ENCODE assay signal across 8 cellular contexts in the genomic region with DNA sequence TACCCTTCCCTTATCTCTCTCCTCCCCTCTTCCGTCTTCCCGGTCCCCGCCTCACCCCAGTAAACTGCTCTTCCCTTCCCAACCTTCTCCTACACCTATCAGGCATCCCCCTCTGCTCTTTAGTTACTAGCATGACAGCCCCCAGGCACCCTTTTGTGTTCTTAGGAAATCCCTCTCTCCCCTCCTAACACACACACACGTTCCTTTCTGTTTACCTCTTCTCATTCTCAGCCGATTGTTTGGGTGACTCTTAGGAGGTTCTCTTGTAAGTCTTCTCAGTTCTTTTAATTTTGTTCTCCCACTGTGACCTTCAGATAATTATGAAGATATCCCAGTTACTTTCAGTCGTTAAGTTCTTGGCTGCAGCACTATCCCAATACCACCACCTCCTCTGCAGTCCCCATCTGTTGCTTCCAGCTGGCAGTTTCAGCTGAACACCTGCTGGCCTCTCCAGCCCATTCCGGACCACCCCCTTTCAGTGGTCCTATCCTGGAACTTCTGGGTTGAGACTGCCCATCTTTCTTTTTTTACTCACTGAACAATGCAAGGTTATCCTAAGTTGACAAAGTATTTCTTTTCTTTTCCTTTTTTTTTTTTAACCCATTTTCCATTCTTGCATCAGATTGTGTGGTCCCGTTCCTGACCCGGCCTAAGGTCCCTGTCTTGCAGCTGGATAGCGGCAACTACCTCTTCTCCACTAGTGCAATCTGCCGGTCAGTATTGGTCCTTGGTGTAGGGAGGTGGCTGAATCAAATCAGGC. TPM values are rescaled to one million over a fixed set of nuclear protein-coding genes. Genes with fewer than 3 reads are reported as not detected.
A peak's percentile ranks its signal among the peaks of the same experiment; 100 is the strongest.
DNase-seq lines count a peak whose midpoint lies in the region; ATAC-seq, FAIRE-seq and TF ChIP-seq lines count a peak whose summit lies in the region.

No MANE protein-coding gene starts in this region.

- no peak overlapping the region for H2AFZ ChIP-seq in HepG2 (ENCODE audit: low read length)

- H3K4me3 ChIP-seq in A549 (peak overlapping the region; percentile 79), HEK293 (ENCODE audit: low read depth, low read length) (peak overlapping the region; percentile 91), adrenal gland (peak overlapping the region in 3 of 4 donors; percentile 1 to 75 (median 52)), HepG2 (replicated peaks in 1 of 3; ENCODE audit: insufficient read depth in 1 of 3, low read depth in 2 of 3, low read length in 3 of 3) (peak overlapping the region; percentile 95 to 97 (median 96))

- H3K27me3 Mint-ChIP-seq in type B pancreatic cell = no peaks in the 10 kb centered on the region

- TF ChIP-seq CTCF in A549 (IDR thresholded peaks at IDR 0.05) = no peak
- no peak for TF ChIP-seq CTCF in HEK293 (tag by site-specific recombination; IDR thresholded peaks at IDR 0.05)
- no peak for TF ChIP-seq CTCF in adrenal gland (IDR thresholded peaks at IDR 0.05)
- no peak for TF ChIP-seq CTCF in HepG2 (CRISPR knock-in tag; IDR thresholded peaks at IDR 0.05)
- no peak for TF ChIP-seq CTCF in type B pancreatic cell (conservative IDR thresholded peaks at IDR 0.05)

- FAIRE-seq in A549 (lab: Jason Lieb, UNC) = no peak
- FAIRE-seq in HepG2 (lab: Jason Lieb, UNC) = no peak

- H3K27ac ChIP-seq in A549 (peak overlapping the region; percentile 94 to 99), HEK293 (ENCODE audit: extremely low read depth, low read depth, low read length) (peak overlapping the region; percentile 87), adrenal gland (peak overlapping the region in 3 of 5 donors; percentile 48 to 91 (median 51)), HepG2 (ENCODE audit: extremely low read length, insufficient read depth, low read length) (peak overlapping the region; percentile 62)

- H4K20me1 ChIP-seq in HepG2 (ENCODE audit: insufficient read depth, low read length) = peaks cover 8% of the 10 kb centered on the region

- TF ChIP-seq RAD21 in A549 (conservative IDR thresholded peaks at IDR 0.05 in 1 of 2, IDR thresholded peaks at IDR 0.05 in 1 of 2) = no peak
- TF ChIP-seq RAD21 in HepG2 (CRISPR knock-in tag; IDR thresholded peaks at IDR 0.05) = no peak

- H3K4me1 Mint-ChIP-seq in type B pancreatic cell (ENCODE audit: unreplicated experiment) = peaks cover 13% of the 10 kb centered on the region

- ATAC-seq in A549 = peak; percentile 20 to 38; a peak in 3 of 6 replicates
- ATAC-seq in HepG2 = peak; percentile 19; the same call in 1 of the 3 replicates
- ATAC-seq in HG03175 (IDR thresholded peaks at IDR 0.05; ENCODE audit: unreplicated experiment) = no peak

- H3K9me3 ChIP-seq in A549 = no peaks in the 10 kb centered on the region
- no peaks in the 10 kb centered on the region for H3K9me3 ChIP-seq in HEK293 (ENCODE audit: control insufficient read depth, insufficient read depth, low read depth, low read length)
- no peaks in the 10 kb centered on the region for H3K9me3 ChIP-seq in adrenal gland (replicated peaks in 1 of 3)
- H3K9me3 ChIP-seq in HepG2 (ENCODE audit: low read length) = no peaks in the 10 kb centered on the region

- DNase-seq in A549 (ENCODE audit: low read depth in 1 of 2, low spot score in 1 of 2) = no peak
- DNase-seq in adrenal gland = no peak
- no peak for DNase-seq in HepG2 (ENCODE audit: low spot score)
- no peak for DNase-seq in type B pancreatic cell (ENCODE audit: extremely low spot score, unreplicated experiment)
- DNase-seq in epidermal melanocyte (ENCODE audit: insufficient read length, low spot score) = no peak
- DNase-seq in GF-D8 (lab: John Stamatoyannopoulos, UW) = no peak

- H3K4me1 ChIP-seq in A549 (peaks cover 12% of the 10 kb centered on the region), HEK293 (ENCODE audit: control insufficient read depth, insufficient read depth, low read length) (no peaks in the 10 kb centered on the region), adrenal gland (replicated peaks in 1 of 2) (peaks cover 10 to 11% of the 10 kb centered on the region in 2 donors), HepG2 (ENCODE audit: insufficient read depth, low read length) (peaks cover 23% of the 10 kb centered on the region)

- in situ Hi-C loops in HepG2 (cut with HindIII; ENCODE audit: extremely low pct_ligation_motif_present, low pct_unique_long_range_greater_than_20kb) = no loop called here

- WGBS in A549 (ENCODE audit: missing lambda C conversion rate) = 10% methylated on average over 11 of the region's 11 CpGs
- 22 to 27% (median 25%) methylated on average over 11 of the region's 11 CpGs for WGBS in adrenal gland, 4 donors
- WGBS in HepG2 (ENCODE audit: low lambda C conversion rate) = 4% methylated on average over 11 of the region's 11 CpGs

- no TSS peak for BruUV-seq in HepG2 (replicated peaks; lab: Mats Ljungman, UMichigan)

- POLR2A ChIA-PET in A549 (lab: Yijun Ruan, JAX) (no interaction called here), HEK293 (lab: Yijun Ruan, JAX) (interaction anchor here (0.7 to 1.9 kb wide), 2 partner anchors 9 kb away, joined by 3 to 8 read pairs; no protein-coding TSS in a partner anchor), HepG2 (lab: Yijun Ruan, JAX) (interaction anchor here (1.0 to 3.4 kb wide), 3 partner anchors 28 to 87 kb away, joined by 3 to 15 read pairs (median 3); a partner anchor contains a TSS)

- H3K79me2 ChIP-seq in HepG2 (ENCODE audit: insufficient read depth, low read length) = peaks cover 23% of the 10 kb centered on the region

- CTCF ChIA-PET in A549 (lab: Yijun Ruan, JAX) = interaction anchor here (1.0 to 1.8 kb wide), 3 partner anchors 18 to 30 kb away, joined by 3 to 6 read pairs (median 4); no protein-coding TSS in a partner anchor
- CTCF ChIA-PET in HEK293 (lab: Yijun Ruan, JAX) = interaction anchor here (0.5 to 0.8 kb wide), 2 partner anchors 26 to 364 kb away, joined by 3 to 7 read pairs; no protein-coding TSS in a partner anchor
- CTCF ChIA-PET in HepG2 (lab: Yijun Ruan, JAX; ENCODE audit: low intra/inter-chr PET ratio, low total read pairs) = no interaction called here

- H3K4me3 Mint-ChIP-seq in type B pancreatic cell = peak overlapping the region; percentile 100

- H3K4me2 ChIP-seq in A549 (peak overlapping the region; percentile 95), HepG2 (ENCODE audit: low read depth, low read length) (peak overlapping the region; percentile 93)

- H3K9me3 Mint-ChIP-seq in type B pancreatic cell = no peaks in the 10 kb centered on the region

- H3K27ac Mint-ChIP-seq in type B pancreatic cell = peak overlapping the region; percentile 92

- H3K9ac ChIP-seq in HepG2 (ENCODE audit: insufficient read depth, low read depth, low read length) = peak overlapping the region; percentile 92

- H3K27me3 ChIP-seq in adrenal gland (no peaks in the 10 kb centered on the region), HepG2 (ENCODE audit: control insufficient read depth in 1 of 2, insufficient read depth in 2 of 2, low read length in 2 of 2) (peaks cover 0 to 4% of the 10 kb centered on the region in 2 experiments; a peak in 1 of 5 replicates)

- TF ChIP-seq EP300 in A549 (IDR thresholded peaks at IDR 0.05) (no peak), HepG2 (IDR thresholded peaks at IDR 0.05; ENCODE audit: low read depth in 2 of 2, low read length in 2 of 2) (no peak), HepG2 (CRISPR knock-in tag; IDR thresholded peaks at IDR 0.05; ENCODE audit: borderline replicate concordance) (no peak)

- peaks cover 24% of the 10 kb centered on the region for H3K36me3 Mint-ChIP-seq in type B pancreatic cell

- peaks cover 24 to 40% of the 10 kb centered on the region in 2 experiments for H3K36me3 ChIP-seq in HEK293 (ENCODE audit: control insufficient read depth in 2 of 2, insufficient read depth in 1 of 2, low read length in 2 of 2)
- H3K36me3 ChIP-seq in adrenal gland (replicated peaks in 1 of 2) = peaks cover 0 to 28% of the 10 kb centered on the region in 2 donors
- peaks cover 19 to 37% of the 10 kb centered on the region in 2 experiments for H3K36me3 ChIP-seq in HepG2 (replicated peaks in 1 of 2; ENCODE audit: control insufficient read depth in 1 of 2, insufficient read depth in 2 of 2, low read length in 2 of 2)

- no peak for TF ChIP-seq POLR2A in A549 (IDR thresholded peaks at IDR 0.05; ENCODE audit: low read length)
- no peak for TF ChIP-seq POLR2A in adrenal gland (IDR thresholded peaks at IDR 0.05)
- TF ChIP-seq POLR2A in HepG2 (IDR thresholded peaks at IDR 0.05; ENCODE audit: insufficient read depth in 1 of 2, low read depth in 2 of 2, low read length in 2 of 2) = no peak

- intact Hi-C loops in adrenal gland (cut with DNase I) = no loop called here
- intact Hi-C loops in HepG2 (cut with micrococcal nuclease; ENCODE audit: unreplicated experiment) = no loop called here

RNA-seq across cellular contexts. Expression of a gene that starts 0.7 kb away (rescaled TPM):
- polyA plus RNA-seq in A549 (2011; rRNA removed) = 372 and 406 TPM in 2 replicates
- polyA plus RNA-seq in A549 (2012; cell fraction: cytosol; rRNA removed) = 236 and 247 TPM in 2 replicates
- polyA plus RNA-seq in A549 (2012; cell fraction: nucleus; rRNA removed) = 504 and 527 TPM in 2 replicates
- polyA plus RNA-seq in A549 (2017; fragmentation: RNase III; extraction: RNeasy Plus Mini Kit Qiagen cat#74134 plus additional on column Dnase treatment) = 209 to 230 TPM (median 227 TPM) in 3 replicates
- 428 and 497 TPM in 2 replicates for polyA minus RNA-seq in A549 (2011; rRNA and poly(A)+ RNA removed)
- total RNA-seq in adrenal gland = 100 to 1,000 TPM in 4 of 8 donors, 10 to 100 TPM in 4; 38.3 to 182 (median 116) TPM
- polyA plus RNA-seq in adrenal gland = 100 to 1,000 TPM; 114 to 210 (median 143) TPM
- 177 and 181 TPM in 2 replicates for total RNA-seq in HepG2 (2016; rRNA removed; fragmentation: Illumina TruSeq; extraction: Trizol)
- total RNA-seq in HepG2 (2016; cell fraction: cytosol; rRNA removed; fragmentation: Illumina TruSeq; extraction: Trizol; ENCODE audit: low read depth) = 69.2 and 77.6 TPM in 2 replicates
- 178 and 182 TPM in 2 replicates for total RNA-seq in HepG2 (2016; cell fraction: insoluble cytoplasmic fraction; rRNA removed; fragmentation: Illumina TruSeq; extraction: Trizol)
- 116 and 124 TPM in 2 replicates for total RNA-seq in HepG2 (2016; cell fraction: membrane; rRNA removed; fragmentation: Illumina TruSeq; extraction: Trizol)
- total RNA-seq in HepG2 (2016; cell fraction: nucleus; rRNA removed; fragmentation: Illumina TruSeq; extraction: Trizol) = 147 and 177 TPM in 2 replicates
- 115 and 167 TPM in 2 replicates for polyA plus RNA-seq in HepG2 (2011; rRNA removed)
- 90.1 and 98.7 TPM in 2 replicates for polyA plus RNA-seq in HepG2 (2011; cell fraction: cytosol; rRNA removed)
- 450 and 538 TPM in 2 replicates for polyA plus RNA-seq in HepG2 (2011; cell fraction: nucleus; rRNA removed)
- 160 and 209 TPM in 2 replicates for polyA plus RNA-seq in HepG2 (2012)
- polyA plus RNA-seq in HepG2 (2016; cell fraction: cytosol; fragmentation: Illumina TruSeq; extraction: Trizol; ENCODE audit: low read depth) = 68.2 and 75.1 TPM in 2 replicates
- polyA plus RNA-seq in HepG2 (2016; cell fraction: insoluble cytoplasmic fraction; fragmentation: Illumina TruSeq; extraction: Trizol; ENCODE audit: low read depth) = 150 and 162 TPM in 2 replicates
- 87.9 and 114 TPM in 2 replicates for polyA plus RNA-seq in HepG2 (2016; cell fraction: membrane; fragmentation: Illumina TruSeq; extraction: Trizol; ENCODE audit: low read depth)
- 239 and 240 TPM in 2 replicates for polyA plus RNA-seq in HepG2 (2016; cell fraction: nucleus; fragmentation: Illumina TruSeq; extraction: Trizol; ENCODE audit: insufficient read depth, low read depth)
- polyA minus RNA-seq in HepG2 (2011; rRNA and poly(A)+ RNA removed; ENCODE audit: low replicate concordance) = 242 and 269 TPM in 2 replicates
- 76.3 and 117 TPM in 2 replicates for polyA minus RNA-seq in HepG2 (2011; cell fraction: cytosol; rRNA and poly(A)+ RNA removed)
- 213 and 244 TPM in 2 replicates for polyA minus RNA-seq in HepG2 (2011; cell fraction: nucleus; rRNA and poly(A)+ RNA removed)
- total RNA-seq in type B pancreatic cell (ENCODE audit: low replicate concordance) = 200 and 211 TPM in 2 replicates

RNA-seq across cellular contexts. Expression of a gene that starts 8.9 kb away (rescaled TPM):
- polyA plus RNA-seq in A549 (2011; rRNA removed) (0.25 and 0.50 TPM in 2 replicates), A549 (2017; fragmentation: RNase III; extraction: RNeasy Plus Mini Kit Qiagen cat#74134 plus additional on column Dnase treatment) (0.20 to 0.29 TPM in 2 of 3 replicates, not detected in the other), adrenal gland (10 to 100 TPM in 2 of 3 donors, 1 to 10 TPM in 1; 4.1 to 46.4 (median 19.4) TPM), HepG2 (2011; rRNA removed) (0.95 and 1.2 TPM in 2 replicates)
- 0.23 and 0.24 TPM in 2 replicates for polyA plus RNA-seq in A549 (2012; cell fraction: cytosol; rRNA removed)
- 0.62 and 0.77 TPM in 2 replicates for polyA plus RNA-seq in A549 (2012; cell fraction: nucleus; rRNA removed)
- not detected in 2 replicates for polyA minus RNA-seq in A549 (2011; rRNA and poly(A)+ RNA removed)
- total RNA-seq in adrenal gland (10 to 100 TPM in 7 of 8 donors, 1 to 10 TPM in 1; 7.5 to 39.4 (median 16.8) TPM), HepG2 (2016; rRNA removed; fragmentation: Illumina TruSeq; extraction: Trizol) (0.18 TPM in 1 of 2 replicates, not detected in the other), type B pancreatic cell (ENCODE audit: low replicate concordance) (0.52 and 1.8 TPM in 2 replicates)
- not detected in 2 replicates for total RNA-seq in HepG2 (2016; cell fraction: cytosol; rRNA removed; fragmentation: Illumina TruSeq; extraction: Trizol; ENCODE audit: low read depth)
- 0.32 TPM in 1 of 2 replicates, not detected in the other for total RNA-seq in HepG2 (2016; cell fraction: insoluble cytoplasmic fraction; rRNA removed; fragmentation: Illumina TruSeq; extraction: Trizol)
- not detected in 2 replicates for total RNA-seq in HepG2 (2016; cell fraction: membrane; rRNA removed; fragmentation: Illumina TruSeq; extraction: Trizol)
- not detected in 2 replicates for total RNA-seq in HepG2 (2016; cell fraction: nucleus; rRNA removed; fragmentation: Illumina TruSeq; extraction: Trizol)
- 0.33 and 0.40 TPM in 2 replicates for polyA plus RNA-seq in HepG2 (2011; cell fraction: cytosol; rRNA removed)
- polyA plus RNA-seq in HepG2 (2011; cell fraction: nucleus; rRNA removed) = 3.1 and 5.5 TPM in 2 replicates
- polyA plus RNA-seq in HepG2 (2012) = 0.39 and 0.55 TPM in 2 replicates
- polyA plus RNA-seq in HepG2 (2016; cell fraction: cytosol; fragmentation: Illumina TruSeq; extraction: Trizol; ENCODE audit: low read depth) = not detected in 2 replicates
- polyA plus RNA-seq in HepG2 (2016; cell fraction: insoluble cytoplasmic fraction; fragmentation: Illumina TruSeq; extraction: Trizol; ENCODE audit: low read depth) = 0.17 TPM in 1 of 2 replicates, not detected in the other
- 0.15 TPM in 1 of 2 replicates, not detected in the other for polyA plus RNA-seq in HepG2 (2016; cell fraction: membrane; fragmentation: Illumina TruSeq; extraction: Trizol; ENCODE audit: low read depth)
- 0.51 and 0.87 TPM in 2 replicates for polyA plus RNA-seq in HepG2 (2016; cell fraction: nucleus; fragmentation: Illumina TruSeq; extraction: Trizol; ENCODE audit: insufficient read depth, low read depth)
- polyA minus RNA-seq in HepG2 (2011; rRNA and poly(A)+ RNA removed; ENCODE audit: low replicate concordance) = 0.44 TPM in 1 of 2 replicates, not detected in the other
- not detected in 2 replicates for polyA minus RNA-seq in HepG2 (2011; cell fraction: cytosol; rRNA and poly(A)+ RNA removed)
- 0.64 and 1.7 TPM in 2 replicates for polyA minus RNA-seq in HepG2 (2011; cell fraction: nucleus; rRNA and poly(A)+ RNA removed)

RNA-seq across cellular contexts. Expression of a gene that starts 29.0 kb away (rescaled TPM):
- 27.3 and 30.0 TPM in 2 replicates for polyA plus RNA-seq in A549 (2011; rRNA removed)
- 22.8 and 31.1 TPM in 2 replicates for polyA plus RNA-seq in A549 (2012; cell fraction: cytosol; rRNA removed)
- 95.0 and 106 TPM in 2 replicates for polyA plus RNA-seq in A549 (2012; cell fraction: nucleus; rRNA removed)
- 13.0 to 13.5 TPM (median 13.1 TPM) in 3 replicates for polyA plus RNA-seq in A549 (2017; fragmentation: RNase III; extraction: RNeasy Plus Mini Kit Qiagen cat#74134 plus additional on column Dnase treatment)
- 44.9 and 52.6 TPM in 2 replicates for polyA minus RNA-seq in A549 (2011; rRNA and poly(A)+ RNA removed)
- 1 to 10 TPM in 4 of 8 donors, under 1 TPM in 4; 0.30 to 2.8 (median 0.92) TPM for total RNA-seq in adrenal gland
- polyA plus RNA-seq in adrenal gland = 1 to 10 TPM in 2 of 3 donors, under 1 TPM in 1; 0.44 to 7.2 (median 4.4) TPM
- total RNA-seq in HepG2 (2016; rRNA removed; fragmentation: Illumina TruSeq; extraction: Trizol) = 0.20 TPM in 1 of 2 replicates, not detected in the other
- 0.53 TPM in 1 of 2 replicates, not detected in the other for total RNA-seq in HepG2 (2016; cell fraction: cytosol; rRNA removed; fragmentation: Illumina TruSeq; extraction: Trizol; ENCODE audit: low read depth)
- not detected in 2 replicates for total RNA-seq in HepG2 (2016; cell fraction: insoluble cytoplasmic fraction; rRNA removed; fragmentation: Illumina TruSeq; extraction: Trizol)
- total RNA-seq in HepG2 (2016; cell fraction: membrane; rRNA removed; fragmentation: Illumina TruSeq; extraction: Trizol) = not detected in 2 replicates
- total RNA-seq in HepG2 (2016; cell fraction: nucleus; rRNA removed; fragmentation: Illumina TruSeq; extraction: Trizol) = not detected in 2 replicates
- 0.09 and 0.27 TPM in 2 replicates for polyA plus RNA-seq in HepG2 (2011; rRNA removed)
- 0.06 and 0.07 TPM in 2 replicates for polyA plus RNA-seq in HepG2 (2011; cell fraction: cytosol; rRNA removed)
- polyA plus RNA-seq in HepG2 (2011; cell fraction: nucleus; rRNA removed) = 0.33 and 0.42 TPM in 2 replicates
- polyA plus RNA-seq in HepG2 (2012) = 0.55 TPM in 1 of 2 replicates, not detected in the other
- not detected in 2 replicates for polyA plus RNA-seq in HepG2 (2016; cell fraction: cytosol; fragmentation: Illumina TruSeq; extraction: Trizol; ENCODE audit: low read depth)
- 0.35 TPM in 1 of 2 replicates, not detected in the other for polyA plus RNA-seq in HepG2 (2016; cell fraction: insoluble cytoplasmic fraction; fragmentation: Illumina TruSeq; extraction: Trizol; ENCODE audit: low read depth)
- not detected in 2 replicates for polyA plus RNA-seq in HepG2 (2016; cell fraction: membrane; fragmentation: Illumina TruSeq; extraction: Trizol; ENCODE audit: low read depth)
- polyA plus RNA-seq in HepG2 (2016; cell fraction: nucleus; fragmentation: Illumina TruSeq; extraction: Trizol; ENCODE audit: insufficient read depth, low read depth) = 0.17 and 0.49 TPM in 2 replicates
- 2.5 TPM in 1 of 2 replicates, not detected in the other for polyA minus RNA-seq in HepG2 (2011; rRNA and poly(A)+ RNA removed; ENCODE audit: low replicate concordance)
- not detected in 2 replicates for polyA minus RNA-seq in HepG2 (2011; cell fraction: cytosol; rRNA and poly(A)+ RNA removed)
- polyA minus RNA-seq in HepG2 (2011; cell fraction: nucleus; rRNA and poly(A)+ RNA removed) = not detected in 2 replicates
- 3.5 and 22.7 TPM in 2 replicates for total RNA-seq in type B pancreatic cell (ENCODE audit: low replicate concordance)

RNA-seq across cellular contexts. Expression of a gene that starts 31.7 kb away (rescaled TPM):
- polyA plus RNA-seq in A549 (2011; rRNA removed) (73.1 and 93.0 TPM in 2 replicates), A549 (2017; fragmentation: RNase III; extraction: RNeasy Plus Mini Kit Qiagen cat#74134 plus additional on column Dnase treatment) (11.5 to 16.0 TPM (median 13.5 TPM) in 3 replicates), adrenal gland (10 to 100 TPM; 72.8 to 98.4 (median 72.9) TPM), HepG2 (2011; rRNA removed) (45.2 and 48.7 TPM in 2 replicates)
- polyA plus RNA-seq in A549 (2012; cell fraction: cytosol; rRNA removed) = 23.4 and 24.8 TPM in 2 replicates
- 27.5 and 41.9 TPM in 2 replicates for polyA plus RNA-seq in A549 (2012; cell fraction: nucleus; rRNA removed)
- polyA minus RNA-seq in A549 (2011; rRNA and poly(A)+ RNA removed) = 34.1 and 35.5 TPM in 2 replicates
- total RNA-seq in adrenal gland (10 to 100 TPM in 7 of 8 donors, 1 to 10 TPM in 1; 7.7 to 65.1 (median 30.9) TPM), HepG2 (2016; rRNA removed; fragmentation: Illumina TruSeq; extraction: Trizol) (17.5 and 27.5 TPM in 2 replicates), type B pancreatic cell (ENCODE audit: low replicate concordance) (17.7 and 32.3 TPM in 2 replicates)
- 13.2 and 15.7 TPM in 2 replicates for total RNA-seq in HepG2 (2016; cell fraction: cytosol; rRNA removed; fragmentation: Illumina TruSeq; extraction: Trizol; ENCODE audit: low read depth)
- 20.9 and 30.4 TPM in 2 replicates for total RNA-seq in HepG2 (2016; cell fraction: insoluble cytoplasmic fraction; rRNA removed; fragmentation: Illumina TruSeq; extraction: Trizol)
- total RNA-seq in HepG2 (2016; cell fraction: membrane; rRNA removed; fragmentation: Illumina TruSeq; extraction: Trizol) = 15.9 and 19.3 TPM in 2 replicates
- total RNA-seq in HepG2 (2016; cell fraction: nucleus; rRNA removed; fragmentation: Illumina TruSeq; extraction: Trizol) = 37.8 and 43.6 TPM in 2 replicates
- polyA plus RNA-seq in HepG2 (2011; cell fraction: cytosol; rRNA removed) = 22.9 and 23.5 TPM in 2 replicates
- 90.1 and 90.7 TPM in 2 replicates for polyA plus RNA-seq in HepG2 (2011; cell fraction: nucleus; rRNA removed)
- 29.8 and 51.1 TPM in 2 replicates for polyA plus RNA-seq in HepG2 (2012)
- 8.3 and 8.5 TPM in 2 replicates for polyA plus RNA-seq in HepG2 (2016; cell fraction: cytosol; fragmentation: Illumina TruSeq; extraction: Trizol; ENCODE audit: low read depth)
- polyA plus RNA-seq in HepG2 (2016; cell fraction: insoluble cytoplasmic fraction; fragmentation: Illumina TruSeq; extraction: Trizol; ENCODE audit: low read depth) = 16.7 and 17.7 TPM in 2 replicates
- polyA plus RNA-seq in HepG2 (2016; cell fraction: membrane; fragmentation: Illumina TruSeq; extraction: Trizol; ENCODE audit: low read depth) = 9.9 and 11.5 TPM in 2 replicates
- 85.6 and 93.4 TPM in 2 replicates for polyA plus RNA-seq in HepG2 (2016; cell fraction: nucleus; fragmentation: Illumina TruSeq; extraction: Trizol; ENCODE audit: insufficient read depth, low read depth)
- polyA minus RNA-seq in HepG2 (2011; rRNA and poly(A)+ RNA removed; ENCODE audit: low replicate concordance) = 11.9 and 14.2 TPM in 2 replicates
- 6.3 and 7.4 TPM in 2 replicates for polyA minus RNA-seq in HepG2 (2011; cell fraction: cytosol; rRNA and poly(A)+ RNA removed)
- polyA minus RNA-seq in HepG2 (2011; cell fraction: nucleus; rRNA and poly(A)+ RNA removed) = 43.4 and 45.6 TPM in 2 replicates

RNA-seq across cellular contexts. Expression of a gene that starts 33.5 kb away (rescaled TPM):
- polyA plus RNA-seq in A549 (2011; rRNA removed) = 2.4 and 2.9 TPM in 2 replicates
- 0.67 and 0.74 TPM in 2 replicates for polyA plus RNA-seq in A549 (2012; cell fraction: cytosol; rRNA removed)
- polyA plus RNA-seq in A549 (2012; cell fraction: nucleus; rRNA removed) = 1.3 TPM in 2 replicates
- polyA plus RNA-seq in A549 (2017; fragmentation: RNase III; extraction: RNeasy Plus Mini Kit Qiagen cat#74134 plus additional on column Dnase treatment) = 0.50 to 0.74 TPM (median 0.67 TPM) in 3 replicates
- polyA minus RNA-seq in A549 (2011; rRNA and poly(A)+ RNA removed) = 3.3 and 5.0 TPM in 2 replicates
- total RNA-seq in adrenal gland = not detected
- not detected for polyA plus RNA-seq in adrenal gland
- total RNA-seq in HepG2 (2016; rRNA removed; fragmentation: Illumina TruSeq; extraction: Trizol) = 6.8 and 17.0 TPM in 2 replicates
- 1.4 and 1.9 TPM in 2 replicates for total RNA-seq in HepG2 (2016; cell fraction: cytosol; rRNA removed; fragmentation: Illumina TruSeq; extraction: Trizol; ENCODE audit: low read depth)
- total RNA-seq in HepG2 (2016; cell fraction: insoluble cytoplasmic fraction; rRNA removed; fragmentation: Illumina TruSeq; extraction: Trizol) = 8.0 and 15.5 TPM in 2 replicates
- total RNA-seq in HepG2 (2016; cell fraction: membrane; rRNA removed; fragmentation: Illumina TruSeq; extraction: Trizol) = 3.2 and 3.3 TPM in 2 replicates
- 11.2 and 13.1 TPM in 2 replicates for total RNA-seq in HepG2 (2016; cell fraction: nucleus; rRNA removed; fragmentation: Illumina TruSeq; extraction: Trizol)
- polyA plus RNA-seq in HepG2 (2011; rRNA removed) = 32.0 and 55.8 TPM in 2 replicates
- polyA plus RNA-seq in HepG2 (2011; cell fraction: cytosol; rRNA removed) = 39.2 and 45.0 TPM in 2 replicates
- polyA plus RNA-seq in HepG2 (2011; cell fraction: nucleus; rRNA removed) = 12.5 and 25.8 TPM in 2 replicates
- 16.9 and 62.2 TPM in 2 replicates for polyA plus RNA-seq in HepG2 (2012)
- 0.90 and 1.2 TPM in 2 replicates for polyA plus RNA-seq in HepG2 (2016; cell fraction: cytosol; fragmentation: Illumina TruSeq; extraction: Trizol; ENCODE audit: low read depth)
- polyA plus RNA-seq in HepG2 (2016; cell fraction: insoluble cytoplasmic fraction; fragmentation: Illumina TruSeq; extraction: Trizol; ENCODE audit: low read depth) = 6.5 and 7.6 TPM in 2 replicates
- 1.8 and 2.0 TPM in 2 replicates for polyA plus RNA-seq in HepG2 (2016; cell fraction: membrane; fragmentation: Illumina TruSeq; extraction: Trizol; ENCODE audit: low read depth)
- 16.9 and 17.1 TPM in 2 replicates for polyA plus RNA-seq in HepG2 (2016; cell fraction: nucleus; fragmentation: Illumina TruSeq; extraction: Trizol; ENCODE audit: insufficient read depth, low read depth)
- 0.51 and 61.0 TPM in 2 replicates for polyA minus RNA-seq in HepG2 (2011; rRNA and poly(A)+ RNA removed; ENCODE audit: low replicate concordance)
- 21.0 and 26.6 TPM in 2 replicates for polyA minus RNA-seq in HepG2 (2011; cell fraction: cytosol; rRNA and poly(A)+ RNA removed)
- 7.1 and 11.4 TPM in 2 replicates for polyA minus RNA-seq in HepG2 (2011; cell fraction: nucleus; rRNA and poly(A)+ RNA removed)
- 0.27 and 0.29 TPM in 2 replicates for total RNA-seq in type B pancreatic cell (ENCODE audit: low replicate concordance)
